In genomic region chr6:135126034-135126433, GRCh38 we compare ENCODE assay signal across 1 cellular context.
TF ChIP-seq lines count a peak whose summit lies in the region.

No MANE protein-coding gene starts in this region.

TF ChIP-seq in GM23338, 12 proteins besides CTCF, POLR2A, EP300 and RAD21 (continued from another document):
- no peak for TF ChIP-seq STAT1 (IDR thresholded peaks at IDR 0.05; ENCODE audit: unreplicated experiment)
- TF ChIP-seq ETS1 (IDR thresholded peaks at IDR 0.05): no peak
- no peak for TF ChIP-seq CREB1 (CRISPR knock-in tag; IDR thresholded peaks at IDR 0.05; ENCODE audit: low read depth)
- no peak for TF ChIP-seq JUNB (IDR thresholded peaks at IDR 0.05; ENCODE audit: unreplicated experiment)
